In the genomic region with DNA sequence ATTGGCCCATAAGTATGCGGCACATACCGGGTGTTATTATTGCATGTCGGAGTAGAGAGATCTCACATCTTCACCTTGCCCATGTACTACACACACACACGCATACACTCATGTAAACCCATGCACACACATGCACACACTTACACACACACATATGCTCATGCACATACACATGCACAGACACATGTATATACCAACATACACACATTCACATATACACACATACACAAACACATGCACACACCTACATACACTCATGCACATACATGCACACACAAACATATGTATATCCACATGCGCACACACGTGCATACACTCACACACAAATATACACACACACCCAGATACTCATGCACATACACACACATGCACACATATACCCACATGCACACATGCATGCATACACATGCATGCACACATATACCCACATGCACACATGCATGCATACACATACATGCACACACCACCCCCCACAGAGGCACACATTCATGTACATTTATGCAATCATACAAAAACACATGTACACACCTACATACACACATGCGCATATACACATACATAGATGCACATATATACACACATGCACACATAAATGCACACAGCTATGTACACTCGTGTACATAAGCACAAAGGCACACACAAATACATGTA, we compare ENCODE assay signal across 24 cellular contexts. TPM values are rescaled to one million over a fixed set of nuclear protein-coding genes. Genes with fewer than 3 reads are reported as not detected.
DNase-seq lines count a peak whose midpoint lies in the region; ATAC-seq and TF ChIP-seq lines count a peak whose summit lies in the region.
"Had no signal": no experiment of that assay in that cellular context is flagged by ENCODE, and none has a peak within 500 bp of the region (broad histone marks: within the 10 kb centered on the region; RNA-seq: fewer than 3 reads in every experiment).

No MANE protein-coding gene starts in this region.

- no peaks in the 10 kb centered on the region for H3K9me3 Mint-ChIP-seq in activated naive CD8-positive, alpha-beta T cell (ENCODE audit: low read depth)
- H3K9me3 Mint-ChIP-seq in activated naive CD8-positive, alpha-beta T cell treated with anti-CD3 and anti-CD28 coated beads for 36 hours: no peaks in the 10 kb centered on the region
- H3K9me3 Mint-ChIP-seq: CD8-positive, alpha-beta T cell; memory B cell; stimulated activated naive CD8-positive, alpha-beta T cell treated with anti-CD3 and anti-CD28 coated beads, Interleukin-15, Interleukin-2, amounts not matched to agents 100 ng/mL and 50 ng/mL, for 24 hours had no signal

- H3K4me1 ChIP-seq in MM.1S (ENCODE audit: low read length) (peaks cover 15% of the 10 kb centered on the region), esophagus squamous epithelium (peaks cover 0 to 10% (median 0%) of the 10 kb centered on the region in 3 donors), stomach (peaks cover 0 to 17% (median 0%) of the 10 kb centered on the region in 4 donors)
- H3K4me1 ChIP-seq: A549, breast epithelium, SJCRH30 had no signal

- no peaks in the 10 kb centered on the region for H3K27me3 ChIP-seq in MM.1S (replicated peaks; ENCODE audit: insufficient read depth, low read length)
- no peaks in the 10 kb centered on the region for H3K27me3 ChIP-seq in esophagus squamous epithelium
- H3K27me3 ChIP-seq in stomach: no peaks in the 10 kb centered on the region
- H3K27me3 ChIP-seq: breast epithelium, dorsolateral prefrontal cortex, neutrophil, right atrium auricular region, SJCRH30 had no signal

- no peak overlapping the region for H2AFZ ChIP-seq in MM.1S (ENCODE audit: low read length)

- H3K9ac ChIP-seq in MM.1S (ENCODE audit: low read length): peak overlapping the region; percentile 12; the same call in 1 of the 2 replicates

- peaks cover 2% of the 10 kb centered on the region for H3K36me3 Mint-ChIP-seq in activated naive CD8-positive, alpha-beta T cell
- peaks cover 2% of the 10 kb centered on the region for H3K36me3 Mint-ChIP-seq in activated naive CD8-positive, alpha-beta T cell treated with anti-CD3 and anti-CD28 coated beads for 36 hours

- peaks cover 20% of the 10 kb centered on the region for H3F3A ChIP-seq in MM.1S (ENCODE audit: insufficient read depth, low read length)

- no peak for TF ChIP-seq EP300 in stomach (IDR thresholded peaks at IDR 0.05)

- DNase-seq in activated naive CD8-positive, alpha-beta T cell treated with anti-CD3 and anti-CD28 coated beads for 36 hours: no peak
- DNase-seq in MM.1S: no peak
- no peak for DNase-seq in erythroblast (lab: John Stamatoyannopoulos, UW)
- DNase-seq in NCI-H82 treated with DMSO at 0.1 percent for 48 hours (lab: John Stamatoyannopoulos, UW; ENCODE audit: unreplicated experiment): no peak
- DNase-seq in esophagus squamous epithelium (lab: John Stamatoyannopoulos, UW): no peak
- DNase-seq in stomach: no peak
- DNase-seq: HCEC 1CT, NCI-H1105 had no signal

- H3K36me3 ChIP-seq in MM.1S (replicated peaks; ENCODE audit: insufficient read depth, low read length): no peaks in the 10 kb centered on the region
- peaks cover 0 to 8% (median 4%) of the 10 kb centered on the region in 3 donors for H3K36me3 ChIP-seq in esophagus squamous epithelium
- peaks cover 0 to 21% (median 12%) of the 10 kb centered on the region in 4 donors for H3K36me3 ChIP-seq in stomach
- H3K36me3 ChIP-seq: breast epithelium, neutrophil, right atrium auricular region, SJCRH30, thoracic aorta, WERI-Rb-1 had no signal

- H3K27ac ChIP-seq in MM.1S (ENCODE audit: low read length) (peak overlapping the region; percentile 62; the same call in 1 of the 2 replicates), esophagus squamous epithelium (no peak overlapping the region), stomach (peak overlapping the region in 1 of 5 donors; percentile 44)
- H3K27ac ChIP-seq: A549, neutrophil, SJCRH30, thoracic aorta, WERI-Rb-1 had no signal

- TF ChIP-seq CTCF in MM.1S (IDR thresholded peaks at IDR 0.05; ENCODE audit: low read length) (no peak), esophagus squamous epithelium (IDR thresholded peaks at IDR 0.05) (no peak), stomach (IDR thresholded peaks at IDR 0.05) (no peak)

- H3K9me3 ChIP-seq in MM.1S (replicated peaks; ENCODE audit: insufficient read depth, low read length): no peaks in the 10 kb centered on the region
- no peaks in the 10 kb centered on the region for H3K9me3 ChIP-seq in esophagus squamous epithelium
- no peaks in the 10 kb centered on the region for H3K9me3 ChIP-seq in stomach
- H3K9me3 ChIP-seq: A549, breast epithelium, neutrophil, right atrium auricular region, SJCRH30, thoracic aorta had no signal

- H3K4me3 ChIP-seq in MM.1S (ENCODE audit: low read length) (no peak overlapping the region), esophagus squamous epithelium (no peak overlapping the region), stomach (no peak overlapping the region)
- H3K4me3 ChIP-seq: A549, breast epithelium, right atrium auricular region, smooth muscle cell, thoracic aorta had no signal

- H3K4me2 ChIP-seq in MM.1S (ENCODE audit: low read depth, low read length): peak overlapping the region; percentile 39; the same call in 1 of the 2 replicates
- H3K4me2 ChIP-seq: smooth muscle cell had no signal

- H3K9me2 ChIP-seq in MM.1S (replicated peaks; ENCODE audit: insufficient read depth, low read length): no peaks in the 10 kb centered on the region

- no peaks in the 10 kb centered on the region for H4K20me1 ChIP-seq in MM.1S (ENCODE audit: insufficient read depth, low read length)

- H3K27ac Mint-ChIP-seq in activated naive CD8-positive, alpha-beta T cell: peak overlapping the region; percentile 17
- no peak overlapping the region for H3K27ac Mint-ChIP-seq in activated naive CD8-positive, alpha-beta T cell treated with anti-CD3 and anti-CD28 coated beads for 36 hours
- H3K27ac Mint-ChIP-seq: activated T-cell treated with anti-CD3 and anti-CD28 coated beads, Interleukin-2, amount 50 U/mL, for 72 hours; memory B cell had no signal

- TF ChIP-seq POLR2A in erythroblast (IDR thresholded peaks at IDR 0.05; ENCODE audit: low read length) (peak; percentile 4), esophagus squamous epithelium (IDR thresholded peaks at IDR 0.05) (no peak), stomach (IDR thresholded peaks at IDR 0.05) (no peak)

- whole genome bisulfite sequencing in esophagus squamous epithelium, 2 donors: 93 to 97% methylated on average over 7 to 8 of the region's 8 CpGs
- 83 to 94% (median 91%) methylated on average over 7 to 8 of the region's 8 CpGs for WGBS in stomach, 5 donors

- ATAC-seq in GM21737 (IDR thresholded peaks at IDR 0.05; ENCODE audit: unreplicated experiment): no peak

- intact Hi-C loops in esophagus squamous epithelium (cut with DNase I): no loop called here
- intact Hi-C loops in stomach (cut with DNase I; ENCODE audit: low total_unique reads): no loop called here

- no peaks in the 10 kb centered on the region for H3K79me2 ChIP-seq in MM.1S (ENCODE audit: low read length)

- no peaks in the 10 kb centered on the region for H3K27me3 Mint-ChIP-seq in activated naive CD8-positive, alpha-beta T cell
- no peaks in the 10 kb centered on the region for H3K27me3 Mint-ChIP-seq in activated naive CD8-positive, alpha-beta T cell treated with anti-CD3 and anti-CD28 coated beads for 36 hours
- H3K27me3 Mint-ChIP-seq: memory B cell; stimulated activated naive CD8-positive, alpha-beta T cell treated with anti-CD3 and anti-CD28 coated beads, Interleukin-15, Interleukin-2, amounts not matched to agents 100 ng/mL and 50 ng/mL, for 24 hours had no signal

- H3K4me3 Mint-ChIP-seq in activated naive CD8-positive, alpha-beta T cell: no peak overlapping the region
- no peak overlapping the region for H3K4me3 Mint-ChIP-seq in activated naive CD8-positive, alpha-beta T cell treated with anti-CD3 and anti-CD28 coated beads for 36 hours

- H3K4me1 Mint-ChIP-seq in activated naive CD8-positive, alpha-beta T cell (ENCODE audit: low read depth): peaks cover 25% of the 10 kb centered on the region
- peaks cover 6% of the 10 kb centered on the region for H3K4me1 Mint-ChIP-seq in activated naive CD8-positive, alpha-beta T cell treated with anti-CD3 and anti-CD28 coated beads for 36 hours

RNA-seq across cellular contexts. Expression of a gene that starts 11.2 kb away (rescaled TPM):
- total RNA-seq in activated naive CD8-positive, alpha-beta T cell treated with anti-CD3 and anti-CD28 coated beads for 36 hours: 1 to 10 TPM; 6.2 to 6.9 TPM
- 10 to 100 TPM in 1 of 4 donors, 1 to 10 TPM in 3; 1.4 to 18.1 (median 7.0) TPM for total RNA-seq in esophagus squamous epithelium
- total RNA-seq in stomach: 10 to 100 TPM in 4 of 5 donors, 1 to 10 TPM in 1; 7.0 to 33.2 (median 13.6) TPM
- 10 to 100 TPM in 1 of 3 donors, 1 to 10 TPM in 2; 6.0 to 11.5 (median 7.0) TPM for polyA plus RNA-seq in stomach

RNA-seq across cellular contexts. Expression of a gene that starts 24.7 kb away (rescaled TPM):
- total RNA-seq in activated naive CD8-positive, alpha-beta T cell treated with anti-CD3 and anti-CD28 coated beads for 36 hours: not detected
- total RNA-seq in esophagus squamous epithelium: 1 to 10 TPM in 1 of 4 donors, under 1 TPM in 1, not detected in 2; 0.57 to 2.0 TPM
- total RNA-seq in stomach: under 1 TPM in 2 of 5 donors, not detected in 3; 0.58 to 0.73 TPM
- 1 to 10 TPM in 1 of 3 donors, under 1 TPM in 1, not detected in 1; 0.56 to 1.1 TPM for polyA plus RNA-seq in stomach
- total RNA-seq: M059J, SJCRH30, smooth muscle cell had no signal
- polyA plus RNA-seq: smooth muscle cell had no signal
